Comparison of ENCODE assay signal across 1 cellular context in the genomic region with DNA sequence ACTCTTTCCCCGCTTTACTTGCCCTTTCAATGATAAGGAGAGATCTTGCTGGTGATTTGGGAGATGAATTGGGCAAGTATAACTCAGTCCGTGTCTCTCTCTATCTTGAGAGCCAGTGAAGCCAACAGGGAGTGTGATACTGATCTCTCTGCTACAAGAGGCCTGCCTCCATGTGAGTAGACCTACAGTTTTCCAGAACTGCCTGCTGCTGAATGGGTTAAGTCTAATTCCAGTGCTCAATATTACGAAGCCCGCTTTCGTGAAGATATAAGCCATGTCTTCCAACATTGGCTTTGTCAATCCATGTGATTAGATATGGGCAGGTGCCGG.
TF ChIP-seq lines count a peak whose summit lies in the region.

No MANE protein-coding gene starts in this region.

TF ChIP-seq in K562, 482 proteins besides CTCF, POLR2A, EP300 and RAD21 (continued from another document and continues in another):
- TF ChIP-seq, protein P1, sequence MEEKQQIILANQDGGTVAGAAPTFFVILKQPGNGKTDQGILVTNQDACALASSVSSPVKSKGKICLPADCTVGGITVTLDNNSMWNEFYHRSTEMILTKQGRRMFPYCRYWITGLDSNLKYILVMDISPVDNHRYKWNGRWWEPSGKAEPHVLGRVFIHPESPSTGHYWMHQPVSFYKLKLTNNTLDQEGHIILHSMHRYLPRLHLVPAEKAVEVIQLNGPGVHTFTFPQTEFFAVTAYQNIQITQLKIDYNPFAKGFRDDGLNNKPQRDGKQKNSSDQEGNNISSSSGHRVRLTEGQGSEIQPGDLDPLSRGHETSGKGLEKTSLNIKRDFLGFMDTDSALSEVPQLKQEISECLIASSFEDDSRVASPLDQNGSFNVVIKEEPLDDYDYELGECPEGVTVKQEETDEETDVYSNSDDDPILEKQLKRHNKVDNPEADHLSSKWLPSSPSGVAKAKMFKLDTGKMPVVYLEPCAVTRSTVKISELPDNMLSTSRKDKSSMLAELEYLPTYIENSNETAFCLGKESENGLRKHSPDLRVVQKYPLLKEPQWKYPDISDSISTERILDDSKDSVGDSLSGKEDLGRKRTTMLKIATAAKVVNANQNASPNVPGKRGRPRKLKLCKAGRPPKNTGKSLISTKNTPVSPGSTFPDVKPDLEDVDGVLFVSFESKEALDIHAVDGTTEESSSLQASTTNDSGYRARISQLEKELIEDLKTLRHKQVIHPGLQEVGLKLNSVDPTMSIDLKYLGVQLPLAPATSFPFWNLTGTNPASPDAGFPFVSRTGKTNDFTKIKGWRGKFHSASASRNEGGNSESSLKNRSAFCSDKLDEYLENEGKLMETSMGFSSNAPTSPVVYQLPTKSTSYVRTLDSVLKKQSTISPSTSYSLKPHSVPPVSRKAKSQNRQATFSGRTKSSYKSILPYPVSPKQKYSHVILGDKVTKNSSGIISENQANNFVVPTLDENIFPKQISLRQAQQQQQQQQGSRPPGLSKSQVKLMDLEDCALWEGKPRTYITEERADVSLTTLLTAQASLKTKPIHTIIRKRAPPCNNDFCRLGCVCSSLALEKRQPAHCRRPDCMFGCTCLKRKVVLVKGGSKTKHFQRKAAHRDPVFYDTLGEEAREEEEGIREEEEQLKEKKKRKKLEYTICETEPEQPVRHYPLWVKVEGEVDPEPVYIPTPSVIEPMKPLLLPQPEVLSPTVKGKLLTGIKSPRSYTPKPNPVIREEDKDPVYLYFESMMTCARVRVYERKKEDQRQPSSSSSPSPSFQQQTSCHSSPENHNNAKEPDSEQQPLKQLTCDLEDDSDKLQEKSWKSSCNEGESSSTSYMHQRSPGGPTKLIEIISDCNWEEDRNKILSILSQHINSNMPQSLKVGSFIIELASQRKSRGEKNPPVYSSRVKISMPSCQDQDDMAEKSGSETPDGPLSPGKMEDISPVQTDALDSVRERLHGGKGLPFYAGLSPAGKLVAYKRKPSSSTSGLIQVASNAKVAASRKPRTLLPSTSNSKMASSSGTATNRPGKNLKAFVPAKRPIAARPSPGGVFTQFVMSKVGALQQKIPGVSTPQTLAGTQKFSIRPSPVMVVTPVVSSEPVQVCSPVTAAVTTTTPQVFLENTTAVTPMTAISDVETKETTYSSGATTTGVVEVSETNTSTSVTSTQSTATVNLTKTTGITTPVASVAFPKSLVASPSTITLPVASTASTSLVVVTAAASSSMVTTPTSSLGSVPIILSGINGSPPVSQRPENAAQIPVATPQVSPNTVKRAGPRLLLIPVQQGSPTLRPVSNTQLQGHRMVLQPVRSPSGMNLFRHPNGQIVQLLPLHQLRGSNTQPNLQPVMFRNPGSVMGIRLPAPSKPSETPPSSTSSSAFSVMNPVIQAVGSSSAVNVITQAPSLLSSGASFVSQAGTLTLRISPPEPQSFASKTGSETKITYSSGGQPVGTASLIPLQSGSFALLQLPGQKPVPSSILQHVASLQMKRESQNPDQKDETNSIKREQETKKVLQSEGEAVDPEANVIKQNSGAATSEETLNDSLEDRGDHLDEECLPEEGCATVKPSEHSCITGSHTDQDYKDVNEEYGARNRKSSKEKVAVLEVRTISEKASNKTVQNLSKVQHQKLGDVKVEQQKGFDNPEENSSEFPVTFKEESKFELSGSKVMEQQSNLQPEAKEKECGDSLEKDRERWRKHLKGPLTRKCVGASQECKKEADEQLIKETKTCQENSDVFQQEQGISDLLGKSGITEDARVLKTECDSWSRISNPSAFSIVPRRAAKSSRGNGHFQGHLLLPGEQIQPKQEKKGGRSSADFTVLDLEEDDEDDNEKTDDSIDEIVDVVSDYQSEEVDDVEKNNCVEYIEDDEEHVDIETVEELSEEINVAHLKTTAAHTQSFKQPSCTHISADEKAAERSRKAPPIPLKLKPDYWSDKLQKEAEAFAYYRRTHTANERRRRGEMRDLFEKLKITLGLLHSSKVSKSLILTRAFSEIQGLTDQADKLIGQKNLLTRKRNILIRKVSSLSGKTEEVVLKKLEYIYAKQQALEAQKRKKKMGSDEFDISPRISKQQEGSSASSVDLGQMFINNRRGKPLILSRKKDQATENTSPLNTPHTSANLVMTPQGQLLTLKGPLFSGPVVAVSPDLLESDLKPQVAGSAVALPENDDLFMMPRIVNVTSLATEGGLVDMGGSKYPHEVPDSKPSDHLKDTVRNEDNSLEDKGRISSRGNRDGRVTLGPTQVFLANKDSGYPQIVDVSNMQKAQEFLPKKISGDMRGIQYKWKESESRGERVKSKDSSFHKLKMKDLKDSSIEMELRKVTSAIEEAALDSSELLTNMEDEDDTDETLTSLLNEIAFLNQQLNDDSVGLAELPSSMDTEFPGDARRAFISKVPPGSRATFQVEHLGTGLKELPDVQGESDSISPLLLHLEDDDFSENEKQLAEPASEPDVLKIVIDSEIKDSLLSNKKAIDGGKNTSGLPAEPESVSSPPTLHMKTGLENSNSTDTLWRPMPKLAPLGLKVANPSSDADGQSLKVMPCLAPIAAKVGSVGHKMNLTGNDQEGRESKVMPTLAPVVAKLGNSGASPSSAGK (IDR thresholded peaks at IDR 0.05): peak; percentile 84
- TF ChIP-seq PHB (CRISPR knock-in tag; IDR thresholded peaks at IDR 0.05) (no peak), GATA2 (CRISPR knock-in tag; IDR thresholded peaks at IDR 0.05) (peak; percentile 76), DNMT1 (IDR thresholded peaks at IDR 0.05) (no peak), KLF6 (CRISPR knock-in tag; IDR thresholded peaks at IDR 0.05; ENCODE audit: borderline replicate concordance) (no peak), RBM22 (IDR thresholded peaks at IDR 0.05; ENCODE audit: low read depth, low read length, poor library complexity, severe bottlenecking) (no peak), IFI16 (CRISPR knock-in tag; IDR thresholded peaks at IDR 0.05) (no peak), ZFX (CRISPR knock-in tag; IDR thresholded peaks at IDR 0.05) (peak; percentile 44; the same call in 1 of the 2 replicates), FUS (optimal IDR thresholded peaks at IDR 0.05; ENCODE audit: low read depth, low read length) (no peak), HDAC2 (IDR thresholded peaks at IDR 0.05) (no peak), ZNF274 (IDR thresholded peaks at IDR 0.05; ENCODE audit: borderline replicate concordance, low read depth, low read length) (no peak), ZNF696 (CRISPR knock-in tag; conservative IDR thresholded peaks at IDR 0.05) (no peak), PTRF (tag; IDR thresholded peaks at IDR 0.05) (0 out of 2 replicates have a peak, but pooled peaks have one; percentile 29), ZBED1 (IDR thresholded peaks at IDR 0.05) (no peak), CTBP1 (IDR thresholded peaks at IDR 0.05; ENCODE audit: borderline replicate concordance) (no peak), PHF21A (IDR thresholded peaks at IDR 0.05; ENCODE audit: borderline replicate concordance, low read depth) (no peak), CHD4 (IDR thresholded peaks at IDR 0.05; ENCODE audit: insufficient read depth, insufficient replicate concordance, low read depth, low read length, poor library complexity, severe bottlenecking) (no peak), IRF2 (CRISPR knock-in tag; IDR thresholded peaks at IDR 0.05) (no peak), RCOR1 (IDR thresholded peaks at IDR 0.05; ENCODE audit: borderline replicate concordance in 1 of 2, low read depth in 2 of 2, low read length in 2 of 2) (peak in 1 of 2 experiments; percentile 34; a peak in 1 of 4 replicates), DPF2 (IDR thresholded peaks at IDR 0.05) (peak; percentile 77), ZNF253 (CRISPR knock-in tag; conservative IDR thresholded peaks at IDR 0.05) (no peak), MCM2 (IDR thresholded peaks at IDR 0.05; ENCODE audit: low read depth) (no peak), NR4A1 (CRISPR knock-in tag; IDR thresholded peaks at IDR 0.05) (no peak), NR4A1 (tag; IDR thresholded peaks at IDR 0.05) (no peak; the same call in 1 of the 2 replicates), EHMT2 (IDR thresholded peaks at IDR 0.05) (peak; percentile 46), ZNF589 (CRISPR knock-in tag; IDR thresholded peaks at IDR 0.05; ENCODE audit: low read depth) (peak; percentile 77)
- TF ChIP-seq, protein P2, sequence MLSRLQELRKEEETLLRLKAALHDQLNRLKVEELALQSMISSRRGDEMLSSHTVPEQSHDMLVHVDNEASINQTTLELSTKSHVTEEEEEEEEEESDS (CRISPR knock-in tag; IDR thresholded peaks at IDR 0.05): no peak
- TF ChIP-seq, protein P3, sequence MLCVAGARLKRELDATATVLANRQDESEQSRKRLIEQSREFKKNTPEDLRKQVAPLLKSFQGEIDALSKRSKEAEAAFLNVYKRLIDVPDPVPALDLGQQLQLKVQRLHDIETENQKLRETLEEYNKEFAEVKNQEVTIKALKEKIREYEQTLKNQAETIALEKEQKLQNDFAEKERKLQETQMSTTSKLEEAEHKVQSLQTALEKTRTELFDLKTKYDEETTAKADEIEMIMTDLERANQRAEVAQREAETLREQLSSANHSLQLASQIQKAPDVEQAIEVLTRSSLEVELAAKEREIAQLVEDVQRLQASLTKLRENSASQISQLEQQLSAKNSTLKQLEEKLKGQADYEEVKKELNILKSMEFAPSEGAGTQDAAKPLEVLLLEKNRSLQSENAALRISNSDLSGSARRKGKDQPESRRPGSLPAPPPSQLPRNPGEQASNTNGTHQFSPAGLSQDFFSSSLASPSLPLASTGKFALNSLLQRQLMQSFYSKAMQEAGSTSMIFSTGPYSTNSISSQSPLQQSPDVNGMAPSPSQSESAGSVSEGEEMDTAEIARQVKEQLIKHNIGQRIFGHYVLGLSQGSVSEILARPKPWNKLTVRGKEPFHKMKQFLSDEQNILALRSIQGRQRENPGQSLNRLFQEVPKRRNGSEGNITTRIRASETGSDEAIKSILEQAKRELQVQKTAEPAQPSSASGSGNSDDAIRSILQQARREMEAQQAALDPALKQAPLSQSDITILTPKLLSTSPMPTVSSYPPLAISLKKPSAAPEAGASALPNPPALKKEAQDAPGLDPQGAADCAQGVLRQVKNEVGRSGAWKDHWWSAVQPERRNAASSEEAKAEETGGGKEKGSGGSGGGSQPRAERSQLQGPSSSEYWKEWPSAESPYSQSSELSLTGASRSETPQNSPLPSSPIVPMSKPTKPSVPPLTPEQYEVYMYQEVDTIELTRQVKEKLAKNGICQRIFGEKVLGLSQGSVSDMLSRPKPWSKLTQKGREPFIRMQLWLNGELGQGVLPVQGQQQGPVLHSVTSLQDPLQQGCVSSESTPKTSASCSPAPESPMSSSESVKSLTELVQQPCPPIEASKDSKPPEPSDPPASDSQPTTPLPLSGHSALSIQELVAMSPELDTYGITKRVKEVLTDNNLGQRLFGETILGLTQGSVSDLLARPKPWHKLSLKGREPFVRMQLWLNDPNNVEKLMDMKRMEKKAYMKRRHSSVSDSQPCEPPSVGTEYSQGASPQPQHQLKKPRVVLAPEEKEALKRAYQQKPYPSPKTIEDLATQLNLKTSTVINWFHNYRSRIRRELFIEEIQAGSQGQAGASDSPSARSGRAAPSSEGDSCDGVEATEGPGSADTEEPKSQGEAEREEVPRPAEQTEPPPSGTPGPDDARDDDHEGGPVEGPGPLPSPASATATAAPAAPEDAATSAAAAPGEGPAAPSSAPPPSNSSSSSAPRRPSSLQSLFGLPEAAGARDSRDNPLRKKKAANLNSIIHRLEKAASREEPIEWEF (CRISPR knock-in tag; IDR thresholded peaks at IDR 0.05): peak; percentile 72; the same call in 1 of the 2 replicates
- TF ChIP-seq, protein P4, sequence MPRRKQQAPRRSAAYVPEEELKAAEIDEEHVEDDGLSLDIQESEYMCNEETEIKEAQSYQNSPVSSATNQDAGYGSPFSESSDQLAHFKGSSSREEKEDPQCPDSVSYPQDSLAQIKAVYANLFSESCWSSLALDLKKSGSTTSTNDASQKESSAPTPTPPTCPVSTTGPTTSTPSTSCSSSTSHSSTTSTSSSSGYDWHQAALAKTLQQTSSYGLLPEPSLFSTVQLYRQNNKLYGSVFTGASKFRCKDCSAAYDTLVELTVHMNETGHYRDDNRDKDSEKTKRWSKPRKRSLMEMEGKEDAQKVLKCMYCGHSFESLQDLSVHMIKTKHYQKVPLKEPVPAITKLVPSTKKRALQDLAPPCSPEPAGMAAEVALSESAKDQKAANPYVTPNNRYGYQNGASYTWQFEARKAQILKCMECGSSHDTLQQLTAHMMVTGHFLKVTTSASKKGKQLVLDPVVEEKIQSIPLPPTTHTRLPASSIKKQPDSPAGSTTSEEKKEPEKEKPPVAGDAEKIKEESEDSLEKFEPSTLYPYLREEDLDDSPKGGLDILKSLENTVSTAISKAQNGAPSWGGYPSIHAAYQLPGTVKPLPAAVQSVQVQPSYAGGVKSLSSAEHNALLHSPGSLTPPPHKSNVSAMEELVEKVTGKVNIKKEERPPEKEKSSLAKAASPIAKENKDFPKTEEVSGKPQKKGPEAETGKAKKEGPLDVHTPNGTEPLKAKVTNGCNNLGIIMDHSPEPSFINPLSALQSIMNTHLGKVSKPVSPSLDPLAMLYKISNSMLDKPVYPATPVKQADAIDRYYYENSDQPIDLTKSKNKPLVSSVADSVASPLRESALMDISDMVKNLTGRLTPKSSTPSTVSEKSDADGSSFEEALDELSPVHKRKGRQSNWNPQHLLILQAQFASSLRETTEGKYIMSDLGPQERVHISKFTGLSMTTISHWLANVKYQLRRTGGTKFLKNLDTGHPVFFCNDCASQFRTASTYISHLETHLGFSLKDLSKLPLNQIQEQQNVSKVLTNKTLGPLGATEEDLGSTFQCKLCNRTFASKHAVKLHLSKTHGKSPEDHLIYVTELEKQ (CRISPR knock-in tag; IDR thresholded peaks at IDR 0.05): no peak
- TF ChIP-seq, protein P5, sequence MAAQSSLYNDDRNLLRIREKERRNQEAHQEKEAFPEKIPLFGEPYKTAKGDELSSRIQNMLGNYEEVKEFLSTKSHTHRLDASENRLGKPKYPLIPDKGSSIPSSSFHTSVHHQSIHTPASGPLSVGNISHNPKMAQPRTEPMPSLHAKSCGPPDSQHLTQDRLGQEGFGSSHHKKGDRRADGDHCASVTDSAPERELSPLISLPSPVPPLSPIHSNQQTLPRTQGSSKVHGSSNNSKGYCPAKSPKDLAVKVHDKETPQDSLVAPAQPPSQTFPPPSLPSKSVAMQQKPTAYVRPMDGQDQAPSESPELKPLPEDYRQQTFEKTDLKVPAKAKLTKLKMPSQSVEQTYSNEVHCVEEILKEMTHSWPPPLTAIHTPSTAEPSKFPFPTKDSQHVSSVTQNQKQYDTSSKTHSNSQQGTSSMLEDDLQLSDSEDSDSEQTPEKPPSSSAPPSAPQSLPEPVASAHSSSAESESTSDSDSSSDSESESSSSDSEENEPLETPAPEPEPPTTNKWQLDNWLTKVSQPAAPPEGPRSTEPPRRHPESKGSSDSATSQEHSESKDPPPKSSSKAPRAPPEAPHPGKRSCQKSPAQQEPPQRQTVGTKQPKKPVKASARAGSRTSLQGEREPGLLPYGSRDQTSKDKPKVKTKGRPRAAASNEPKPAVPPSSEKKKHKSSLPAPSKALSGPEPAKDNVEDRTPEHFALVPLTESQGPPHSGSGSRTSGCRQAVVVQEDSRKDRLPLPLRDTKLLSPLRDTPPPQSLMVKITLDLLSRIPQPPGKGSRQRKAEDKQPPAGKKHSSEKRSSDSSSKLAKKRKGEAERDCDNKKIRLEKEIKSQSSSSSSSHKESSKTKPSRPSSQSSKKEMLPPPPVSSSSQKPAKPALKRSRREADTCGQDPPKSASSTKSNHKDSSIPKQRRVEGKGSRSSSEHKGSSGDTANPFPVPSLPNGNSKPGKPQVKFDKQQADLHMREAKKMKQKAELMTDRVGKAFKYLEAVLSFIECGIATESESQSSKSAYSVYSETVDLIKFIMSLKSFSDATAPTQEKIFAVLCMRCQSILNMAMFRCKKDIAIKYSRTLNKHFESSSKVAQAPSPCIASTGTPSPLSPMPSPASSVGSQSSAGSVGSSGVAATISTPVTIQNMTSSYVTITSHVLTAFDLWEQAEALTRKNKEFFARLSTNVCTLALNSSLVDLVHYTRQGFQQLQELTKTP (IDR thresholded peaks at IDR 0.05; ENCODE audit: low read depth in 1 of 2, partially characterized antibody in 2 of 2): peak in 1 of 2 experiments; percentile 28
